Comparison of ENCODE assay signal across 17 cellular contexts in the genomic region with DNA sequence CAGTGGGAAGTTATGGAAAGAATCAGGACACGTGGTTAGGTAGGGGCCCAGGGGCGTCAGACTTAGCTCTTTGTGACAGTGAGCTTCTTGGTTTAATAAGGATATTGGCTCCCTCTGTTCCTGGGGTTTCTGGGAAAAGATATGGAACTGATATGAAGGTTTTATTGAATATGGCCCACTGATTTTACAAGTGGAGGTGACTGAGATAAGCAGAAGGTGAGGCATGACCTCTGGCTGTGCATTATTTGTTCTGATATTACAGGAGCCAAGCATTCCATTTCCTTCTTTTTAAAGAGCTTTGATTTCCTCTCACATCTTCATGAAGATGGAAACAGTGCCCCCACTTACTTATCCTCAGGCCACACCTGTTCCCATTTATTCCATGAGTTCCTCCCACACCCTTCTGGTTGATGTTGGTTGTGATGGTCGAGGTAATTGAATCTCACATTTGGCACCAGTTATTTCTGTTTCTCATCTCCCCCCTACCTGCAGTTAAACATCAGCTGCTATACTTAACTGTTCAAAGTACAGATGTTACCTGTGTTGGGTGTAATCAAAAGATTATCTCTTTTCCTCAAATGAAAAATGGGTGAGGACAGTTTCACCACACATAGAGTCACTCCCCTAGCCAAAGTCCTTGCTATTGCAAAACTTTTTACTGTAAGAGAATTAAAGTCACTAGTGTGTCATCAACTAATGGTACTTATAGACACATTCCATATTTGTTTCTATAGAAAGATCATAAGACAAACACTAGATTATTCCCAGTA. TPM values are rescaled to one million over a fixed set of nuclear protein-coding genes. Genes with fewer than 3 reads are reported as not detected.
DNase-seq lines count a peak whose midpoint lies in the region; TF ChIP-seq lines count a peak whose summit lies in the region.
"Had no signal": no experiment of that assay in that cellular context is flagged by ENCODE, and none has a peak within 500 bp of the region (broad histone marks: within the 10 kb centered on the region; RNA-seq: fewer than 3 reads in every experiment).

No MANE protein-coding gene starts in this region.

- H3K4me3 ChIP-seq in Peyer's patch (peak overlapping the region in 3 of 4 donors; percentile 37 to 85 (median 74)), esophagus (ENCODE audit: low read depth in 1 of 2, low read length in 2 of 2) (peak overlapping the region; percentile 17 to 85), smooth muscle cell (peak overlapping the region; percentile 27)
- H3K4me3 ChIP-seq: sigmoid colon had no signal

- H3K27ac ChIP-seq in Peyer's patch (peak overlapping the region in 3 of 4 donors; percentile 92 to 98 (median 93)), esophagus (ENCODE audit: low read depth in 2 of 2, low read length in 1 of 2) (peak overlapping the region; percentile 41 to 74), smooth muscle cell (ENCODE audit: low read depth) (no peak overlapping the region)
- H3K27ac ChIP-seq: sigmoid colon had no signal

- WGBS in esophagus, 2 donors = 71 to 78% methylated on average over 3 of the region's 3 CpGs
- 90% methylated on average over 3 of the region's 3 CpGs for WGBS in smooth muscle cell (ENCODE audit: low lambda C conversion rate)

- peak; percentile 22 to 52 for TF ChIP-seq POLR2A in Peyer's patch (IDR thresholded peaks at IDR 0.05)

- CTCF ChIA-PET in activated naive CD4-positive, alpha-beta T cell treated with anti-CD3 and anti-CD28 coated beads for 36 hours (lab: Charles Lee) = no interaction called here

- H3K4me1 ChIP-seq in Peyer's patch = no peaks in the 10 kb centered on the region
- no peaks in the 10 kb centered on the region for H3K4me1 ChIP-seq in esophagus (ENCODE audit: control insufficient read depth in 2 of 2, insufficient read depth in 2 of 2, low read length in 1 of 2)
- H3K4me1 ChIP-seq in smooth muscle cell (ENCODE audit: low read depth) = no peaks in the 10 kb centered on the region

- H3K36me3 Mint-ChIP-seq in activated naive CD4-positive, alpha-beta T cell treated with anti-CD3 and anti-CD28 coated beads for 36 hours (ENCODE audit: low read depth) = peaks cover 2% of the 10 kb centered on the region
- H3K36me3 Mint-ChIP-seq: CD8-positive, alpha-beta T cell had no signal

- intact Hi-C loops in activated naive CD4-positive, alpha-beta T cell treated with anti-CD3 and anti-CD28 coated beads for 36 hours (cut with micrococcal nuclease) = loop anchor here (10.0 kb wide), 1 partner anchor 497 kb away; the partner anchor contains the start of gene ZBTB44

- no peaks in the 10 kb centered on the region for H3K79me2 ChIP-seq in smooth muscle cell (ENCODE audit: low read depth)

- H4K20me1 ChIP-seq in smooth muscle cell (ENCODE audit: low read depth) = no peaks in the 10 kb centered on the region

- H3K9ac ChIP-seq in smooth muscle cell (ENCODE audit: low read depth) = no peak overlapping the region

- H3F3A ChIP-seq in smooth muscle cell (ENCODE audit: low read depth) = no peaks in the 10 kb centered on the region

- no peak overlapping the region for H2AFZ ChIP-seq in smooth muscle cell (ENCODE audit: low read depth)

- H3K36me3 ChIP-seq in Peyer's patch (peaks cover 0 to 7% (median 0%) of the 10 kb centered on the region in 3 donors), esophagus (ENCODE audit: control insufficient read depth in 2 of 2, insufficient read depth in 2 of 2, low read length in 1 of 2) (no peaks in the 10 kb centered on the region), smooth muscle cell (ENCODE audit: low read depth) (no peaks in the 10 kb centered on the region)
- H3K36me3 ChIP-seq: sigmoid colon had no signal

- peak overlapping the region; percentile 43 for H3K4me3 Mint-ChIP-seq in activated naive CD4-positive, alpha-beta T cell treated with anti-CD3 and anti-CD28 coated beads for 36 hours
- H3K4me3 Mint-ChIP-seq: activated CD8-positive, alpha-beta memory T cell treated with anti-CD3 and anti-CD28 coated beads, Interleukin-2, amount 10 ng/mL, durations not matched to agents 7 days and 5 days had no signal

- DNase-seq in activated naive CD4-positive, alpha-beta T cell treated with anti-CD3 and anti-CD28 coated beads for 36 hours = no peak
- no peak for DNase-seq in activated naive CD4-positive, alpha-beta T cell treated with anti-CD3 and anti-CD28 coated beads, Interleukin-2, amount 50 U/mL, for 16 hours
- DNase-seq in Peyer's patch = no peak
- DNase-seq in smooth muscle cell (lab: John Stamatoyannopoulos, UW; ENCODE audit: unreplicated experiment) = no peak
- DNase-seq in activated CD4-positive, alpha-beta T cell treated with anti-CD3 and anti-CD28 coated beads, Interleukin-2, amount 50 U/mL, for 1 hour = no peak
- no peak for DNase-seq in NCI-H146 (lab: John Stamatoyannopoulos, UW)
- no peak for DNase-seq in stimulated activated CD4-positive, alpha-beta T cell treated with anti-CD3 and anti-CD28 coated beads, Interleukin-2, amount 100 ng/mL, for 24 hours
- DNase-seq: activated CD8-positive, alpha-beta memory T cell treated with anti-CD3 and anti-CD28 coated beads, Interleukin-2, amount 10 ng/mL, durations not matched to agents 7 days and 5 days; activated effector memory CD4-positive, alpha-beta T cell treated with anti-CD3 and anti-CD28 coated beads, Interleukin-2, amount 50 U/mL, for 16 hours; CD8-positive, alpha-beta T cell; cortex of kidney; Right ventricle myocardium superior; sigmoid colon; stimulated activated CD4-positive, alpha-beta T cell treated with anti-CD3 and anti-CD28 coated beads, Interleukin-1b, Interleukin-23, amount 100 ng/mL, for 48 hours; T-helper 2 cell had no signal

- no peaks in the 10 kb centered on the region for H3K9me3 Mint-ChIP-seq in activated naive CD4-positive, alpha-beta T cell treated with anti-CD3 and anti-CD28 coated beads for 36 hours
- H3K9me3 Mint-ChIP-seq: CD8-positive, alpha-beta T cell had no signal

- peaks cover 2% of the 10 kb centered on the region for H3K27me3 Mint-ChIP-seq in activated naive CD4-positive, alpha-beta T cell treated with anti-CD3 and anti-CD28 coated beads for 36 hours (ENCODE audit: low read depth)

- peaks cover 42% of the 10 kb centered on the region for H3K4me1 Mint-ChIP-seq in activated naive CD4-positive, alpha-beta T cell treated with anti-CD3 and anti-CD28 coated beads for 36 hours (ENCODE audit: low read depth)

- H3K9me3 ChIP-seq in Peyer's patch = no peaks in the 10 kb centered on the region
- H3K9me3 ChIP-seq in esophagus (ENCODE audit: control insufficient read depth in 2 of 2, insufficient read depth in 1 of 2, low read depth in 1 of 2, low read length in 1 of 2) = no peaks in the 10 kb centered on the region
- H3K9me3 ChIP-seq in smooth muscle cell (replicated peaks; ENCODE audit: low read depth) = no peaks in the 10 kb centered on the region
- H3K9me3 ChIP-seq: sigmoid colon had no signal

- no peak overlapping the region for H3K27ac Mint-ChIP-seq in activated naive CD4-positive, alpha-beta T cell treated with anti-CD3 and anti-CD28 coated beads for 36 hours
- H3K27ac Mint-ChIP-seq: activated CD8-positive, alpha-beta memory T cell treated with anti-CD3 and anti-CD28 coated beads, Interleukin-2, amount 10 ng/mL, durations not matched to agents 7 days and 5 days; CD8-positive, alpha-beta T cell had no signal

- TF ChIP-seq CTCF in Peyer's patch (IDR thresholded peaks at IDR 0.05) = peak in 1 of 6 experiments; percentile 29
- TF ChIP-seq CTCF in smooth muscle cell (IDR thresholded peaks at IDR 0.05; ENCODE audit: borderline replicate concordance, insufficient read depth, poor library complexity, severe bottlenecking) = no peak

- no peaks in the 10 kb centered on the region for H3K27me3 ChIP-seq in Peyer's patch
- no peaks in the 10 kb centered on the region for H3K27me3 ChIP-seq in esophagus (ENCODE audit: control insufficient read depth in 1 of 2, insufficient read depth in 2 of 2, low read length in 2 of 2)
- peaks cover 60% of the 10 kb centered on the region for H3K27me3 ChIP-seq in smooth muscle cell (ENCODE audit: low read depth)

- no peak overlapping the region for H3K4me2 ChIP-seq in smooth muscle cell

RNA-seq across cellular contexts. Expression of gene TMEM45B, which starts 1.8 kb away (rescaled TPM):
- total RNA-seq in activated naive CD4-positive, alpha-beta T cell treated with anti-CD3 and anti-CD28 coated beads for 36 hours = 1 to 10 TPM; 3.8 to 3.9 TPM
- total RNA-seq in Peyer's patch (100 to 1,000 TPM in 3 of 4 donors, 1 to 10 TPM in 1; 1.7 to 318 (median 244) TPM), smooth muscle cell (4.0 and 4.5 TPM in 2 replicates)
- polyA plus RNA-seq in esophagus (10 to 100 TPM; 59.9 to 90.6 TPM), smooth muscle cell (2.8 and 3.4 TPM in 2 replicates)
- total RNA-seq: H4, Right ventricle myocardium superior had no signal
